ENCODE assay signal across 11 cellular contexts in the genomic region with DNA sequence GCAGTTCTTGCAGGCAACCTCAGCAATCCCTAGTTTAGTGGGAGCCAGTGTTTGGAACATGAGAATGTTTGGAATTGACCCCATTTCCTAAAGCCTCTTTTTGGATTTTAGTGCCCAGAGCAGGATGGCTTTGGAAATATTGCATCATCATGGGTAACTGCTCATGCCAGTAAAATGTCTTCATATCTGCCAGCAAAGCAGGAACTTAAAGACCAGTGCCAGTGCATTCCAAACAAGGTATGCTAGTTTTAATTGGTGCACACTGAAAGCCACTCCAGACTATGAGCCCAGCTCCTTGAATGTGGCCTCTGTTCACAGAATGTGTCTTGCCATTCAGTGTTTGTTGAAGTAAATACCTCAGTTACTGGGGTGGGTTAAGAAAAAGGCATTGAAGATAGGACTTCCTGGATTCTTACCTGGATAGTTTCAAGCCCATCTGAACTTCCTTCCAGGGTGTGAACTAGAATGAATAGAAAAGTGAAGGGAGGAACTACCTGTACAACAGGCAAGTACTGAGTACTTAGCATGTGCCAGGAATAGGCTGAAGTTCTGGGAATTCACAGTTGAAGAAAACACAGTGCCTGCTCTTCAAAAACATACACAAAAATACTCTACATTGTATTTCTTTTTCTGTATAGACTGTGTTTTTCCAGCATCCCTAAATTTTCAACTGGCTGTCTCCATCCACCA.
DNase-seq lines count a peak whose midpoint lies in the region; ATAC-seq and TF ChIP-seq lines count a peak whose summit lies in the region.
"Had no signal": no experiment of that assay in that cellular context is flagged by ENCODE, and none has a peak within 500 bp of the region (broad histone marks: within the 10 kb centered on the region; RNA-seq: fewer than 3 reads in every experiment).

No MANE protein-coding gene starts in this region.

- H3K27me3 ChIP-seq in IMR-90 (ENCODE audit: control insufficient read depth, insufficient read depth, low read length) (no peaks in the 10 kb centered on the region), breast epithelium (no peaks in the 10 kb centered on the region), right cardiac atrium (ENCODE audit: control insufficient read depth, insufficient read depth) (no peaks in the 10 kb centered on the region), thoracic aorta (replicated peaks; ENCODE audit: insufficient read depth) (no peaks in the 10 kb centered on the region)
- H3K27me3 ChIP-seq: sigmoid colon had no signal

- no peak for TF ChIP-seq RAD21 in IMR-90 (IDR thresholded peaks at IDR 0.05; ENCODE audit: low read length)

- H3K36me3 ChIP-seq in IMR-90 (ENCODE audit: control insufficient read depth, insufficient read depth, low read length) = no peaks in the 10 kb centered on the region
- no peaks in the 10 kb centered on the region for H3K36me3 ChIP-seq in breast epithelium
- no peaks in the 10 kb centered on the region for H3K36me3 ChIP-seq in thoracic aorta
- H3K36me3 ChIP-seq: sigmoid colon had no signal

- ATAC-seq in IMR-90 (ENCODE audit: low read depth) (no peak), right cardiac atrium (peak; percentile 76 to 79), thoracic aorta (ENCODE audit: insufficient number of reproducible peaks, low FRiP score, low read depth) (peak; percentile 79), GM21528 (IDR thresholded peaks at IDR 0.05; ENCODE audit: low FRiP score, unreplicated experiment) (no peak)

- H3K4me1 ChIP-seq in IMR-90 (ENCODE audit: control insufficient read depth, insufficient read depth, low read length) = no peaks in the 10 kb centered on the region
- H3K4me1 ChIP-seq in breast epithelium = no peaks in the 10 kb centered on the region
- peaks cover 2% of the 10 kb centered on the region for H3K4me1 ChIP-seq in right cardiac atrium (ENCODE audit: control insufficient read depth, insufficient read depth, low read length)
- peaks cover 4 to 10% of the 10 kb centered on the region in 2 donors for H3K4me1 ChIP-seq in thoracic aorta (ENCODE audit: control insufficient read depth in 1 of 2, low read depth in 2 of 2)
- H3K4me1 ChIP-seq: sigmoid colon had no signal

- H3K79me1 ChIP-seq in IMR-90 (ENCODE audit: low read depth in 1 of 2, low read length in 2 of 2) = no peaks in the 10 kb centered on the region

- H2BK20ac ChIP-seq in IMR-90 (ENCODE audit: low read depth, low read length) = no peak overlapping the region

- no peak overlapping the region for H3K14ac ChIP-seq in IMR-90 (replicated peaks; ENCODE audit: low read depth, low read length)

- no peaks in the 10 kb centered on the region for H4K20me1 ChIP-seq in IMR-90 (ENCODE audit: insufficient read depth, low read length)

- intact Hi-C loops in IMR-90 (cut with micrococcal nuclease) (no loop called here), breast epithelium (cut with DNase I; ENCODE audit: low total_unique reads) (no loop called here), right cardiac atrium (cut with DNase I) (no loop called here)

- no peak overlapping the region for H3K23ac ChIP-seq in IMR-90 (ENCODE audit: low read depth, low read length)

- H4K91ac ChIP-seq in IMR-90 (ENCODE audit: insufficient read depth, low read depth, low read length) = no peak overlapping the region

- H2BK5ac ChIP-seq in IMR-90 (ENCODE audit: low read depth, low read length, poor library complexity, severe bottlenecking) = no peak overlapping the region

- H2AK9ac ChIP-seq in IMR-90 (replicated peaks; ENCODE audit: low read depth, low read length, poor library complexity) = no peak overlapping the region

- H3K27ac ChIP-seq in IMR-90 (ENCODE audit: insufficient read depth, low read length) (no peak overlapping the region), breast epithelium (peak overlapping the region; percentile 74 to 81), right cardiac atrium (ENCODE audit: low read length) (peak overlapping the region; percentile 7), thoracic aorta (peak overlapping the region; percentile 15 to 42)
- H3K27ac ChIP-seq: sigmoid colon had no signal

- no peak overlapping the region for H2AFZ ChIP-seq in IMR-90 (replicated peaks; ENCODE audit: low read length, poor library complexity)

- no peak overlapping the region for H2BK120ac ChIP-seq in IMR-90 (ENCODE audit: low read depth, low read length)

- in situ Hi-C loops in IMR-90 (cut with MboI; ENCODE audit: low sequenced_read_pairs) = no loop called here

- BruUV-seq in IMR-90 (replicated peaks; lab: Mats Ljungman, UMichigan) = no TSS peak

- no peak overlapping the region for H3K9ac ChIP-seq in IMR-90 (ENCODE audit: low read depth, low read length)

- H4K8ac ChIP-seq in IMR-90 (ENCODE audit: low read depth in 2 of 2, low read length in 2 of 2) = no peak overlapping the region

- no peak overlapping the region for H3K18ac ChIP-seq in IMR-90 (ENCODE audit: low read depth, low read length)

- TF ChIP-seq CTCF in IMR-90 (conservative IDR thresholded peaks at IDR 0.05; ENCODE audit: low read depth, low read length) = no peak
- no peak for TF ChIP-seq CTCF in breast epithelium (IDR thresholded peaks at IDR 0.05)
- no peak for TF ChIP-seq CTCF in thoracic aorta (IDR thresholded peaks at IDR 0.05)

- no peak overlapping the region for H2BK15ac ChIP-seq in IMR-90 (ENCODE audit: low read depth, low read length)

- POLR2A ChIA-PET in IMR-90 (lab: Charles Lee; ENCODE audit: unreplicated experiment) = no interaction called here

- H3K9me3 ChIP-seq in IMR-90 (ENCODE audit: control insufficient read depth, insufficient read depth, low read length) (no peaks in the 10 kb centered on the region), breast epithelium (no peaks in the 10 kb centered on the region), right cardiac atrium (ENCODE audit: control insufficient read depth, low read length) (no peaks in the 10 kb centered on the region), thoracic aorta (no peaks in the 10 kb centered on the region)
- H3K9me3 ChIP-seq: sigmoid colon had no signal

- H2AK5ac ChIP-seq in IMR-90 (ENCODE audit: low read depth, low read length) = no peak overlapping the region

- H3K4ac ChIP-seq in IMR-90 (ENCODE audit: low read depth, low read length) = no peak overlapping the region

- no peak for TF ChIP-seq POLR2A in IMR-90 (IDR thresholded peaks at IDR 0.05; ENCODE audit: low read depth, low read length)
- TF ChIP-seq POLR2A in breast epithelium (IDR thresholded peaks at IDR 0.05) = no peak

- H4K5ac ChIP-seq in IMR-90 (ENCODE audit: low read depth, low read length) = no peak overlapping the region

- dilution Hi-C loops in IMR-90 (cut with HindIII; ENCODE audit: low sequenced_read_pairs, unreplicated experiment) = no loop called here

- H3K56ac ChIP-seq in IMR-90 (ENCODE audit: extremely low read depth, insufficient read depth, low read length) = no peak overlapping the region

- no peak overlapping the region for H3K4me3 ChIP-seq in IMR-90 (ENCODE audit: insufficient read depth, low read depth, low read length)
- H3K4me3 ChIP-seq in breast epithelium = no peak overlapping the region
- no peak overlapping the region for H3K4me3 ChIP-seq in right cardiac atrium (ENCODE audit: low read length)
- H3K4me3 ChIP-seq in thoracic aorta = no peak overlapping the region
- H3K4me3 ChIP-seq: sigmoid colon had no signal

- no peaks in the 10 kb centered on the region for H3K9me1 ChIP-seq in IMR-90 (ENCODE audit: insufficient read depth, low read length)

- H3K4me2 ChIP-seq in IMR-90 (ENCODE audit: low read depth, low read length) = no peak overlapping the region

- no peak for DNase-seq in IMR-90
- DNase-seq in breast epithelium (ENCODE audit: low spot score in 2 of 2) = peak in 1 of 2 donors; percentile 54
- no peak for DNase-seq in right cardiac atrium
- no peak for DNase-seq in thoracic aorta (ENCODE audit: low spot score)
- DNase-seq in stimulated activated naive CD4-positive, alpha-beta T cell treated with Interleukin-2 at 50 U/mL for 16 hours (lab: John Stamatoyannopoulos, UW) = no peak
- DNase-seq in activated CD8-positive, alpha-beta memory T cell treated with anti-CD3 and anti-CD28 coated beads, Interleukin-2, amount 50 U/mL, for 4 hours = no peak
- DNase-seq: activated CD4-positive, alpha-beta T cell treated with anti-CD3 and anti-CD28 coated beads, Interleukin-2, amount 10 ng/mL, durations not matched to agents 7 days and 5 days; activated effector memory CD4-positive, alpha-beta T cell treated with Interleukin-2 at 50 U/mL for 16 hours; NCI-H2227 treated with DMSO at 0.1 percent for 48 hours; sigmoid colon had no signal

- CTCF ChIA-PET in IMR-90 (lab: Yijun Ruan, JAX) = no interaction called here

TF ChIP-seq in IMR-90, 13 proteins besides CTCF, POLR2A, EP300 and RAD21:
- TF ChIP-seq SMC3 (IDR thresholded peaks at IDR 0.05; ENCODE audit: low read depth, low read length) = no peak
- peak; percentile 68 for TF ChIP-seq CEBPB (IDR thresholded peaks at IDR 0.05; ENCODE audit: low read depth, low read length)

Comparison
In these comparisons a context has a peak if more than half of its experiments do, and no peak if none do; other contexts are left out.
1. ATAC-seq: peak in right cardiac atrium (2 of 2) and thoracic aorta (single experiment); none in IMR-90 (single experiment) and GM21528 (single experiment).